8 cellular contexts compared by ENCODE assay signal in genomic region chr18:79949571-79950439, GRCh38. TPM values are rescaled to one million over a fixed set of nuclear protein-coding genes. Genes with fewer than 3 reads are reported as not detected.
A peak's percentile ranks its signal among the peaks of the same experiment; 100 is the strongest.
DNase-seq lines count a peak whose midpoint lies in the region; ATAC-seq, FAIRE-seq and TF ChIP-seq lines count a peak whose summit lies in the region.

No MANE protein-coding gene starts in this region.

- FAIRE-seq in endothelial cell of umbilical vein (lab: Jason Lieb, UNC): peak; percentile 78

- H3K27me3 Mint-ChIP-seq in activated CD4-positive, alpha-beta T cell treated with anti-CD3 and anti-CD28 coated beads for 36 hours: no peaks in the 10 kb centered on the region

- ATAC-seq in activated CD4-positive, alpha-beta T cell treated with anti-CD3 and anti-CD28 coated beads for 36 hours: no peak
- no peak for ATAC-seq in HG03175 (IDR thresholded peaks at IDR 0.05; ENCODE audit: unreplicated experiment)

- peaks cover 0 to 2% of the 10 kb centered on the region in 2 experiments for H3K36me3 ChIP-seq in endothelial cell of umbilical vein (ENCODE audit: control insufficient read depth in 2 of 2, extremely low read depth in 1 of 2, insufficient read depth in 2 of 2, low read length in 2 of 2)
- H3K36me3 ChIP-seq in neutrophil: peaks cover 16% of the 10 kb centered on the region

- BruUV-seq in endothelial cell of umbilical vein (replicated peaks; lab: Mats Ljungman, UMichigan): TSS peak; percentile 34

- H3K9ac ChIP-seq in endothelial cell of umbilical vein (replicated peaks; ENCODE audit: extremely low read depth, insufficient read depth, low read length): peak overlapping the region; percentile 3

- H3K79me2 ChIP-seq in endothelial cell of umbilical vein (ENCODE audit: control insufficient read depth, insufficient read depth, low read length): peaks cover 25% of the 10 kb centered on the region

- TF ChIP-seq POLR2A in endothelial cell of umbilical vein (IDR thresholded peaks at IDR 0.05; ENCODE audit: low read depth, low read length): no peak

- peak overlapping the region; percentile 68 for H3K4me2 ChIP-seq in endothelial cell of umbilical vein (ENCODE audit: insufficient read depth, low read length)

- TF ChIP-seq CTCF in RWPE1 (conservative IDR thresholded peaks at IDR 0.05; ENCODE audit: low read depth) (no peak), endothelial cell of umbilical vein (IDR thresholded peaks at IDR 0.05; ENCODE audit: extremely low read depth in 1 of 2, insufficient read depth in 1 of 2, low read depth in 1 of 2, low read length in 2 of 2) (no peak), neutrophil (IDR thresholded peaks at IDR 0.05) (no peak)

- H3K4me3 ChIP-seq in endothelial cell of umbilical vein (replicated peaks in 1 of 3; ENCODE audit: insufficient read depth in 1 of 3, low read depth in 1 of 3, low read length in 3 of 3) (peak overlapping the region in 2 of 3 experiments; percentile 49 to 96), neutrophil (ENCODE audit: low read depth in 1 of 2, low read length in 1 of 2) (peak overlapping the region; percentile 62 to 99)

- H3K27ac Mint-ChIP-seq in activated CD4-positive, alpha-beta T cell treated with anti-CD3 and anti-CD28 coated beads for 36 hours: peak overlapping the region; percentile 74

- H3K9me1 ChIP-seq in endothelial cell of umbilical vein (replicated peaks; ENCODE audit: control insufficient read depth, extremely low read depth, insufficient read depth, low read length): no peaks in the 10 kb centered on the region

- no peaks in the 10 kb centered on the region for H4K20me1 ChIP-seq in endothelial cell of umbilical vein (replicated peaks; ENCODE audit: control insufficient read depth, extremely low read depth, insufficient read depth, low read length)

- intact Hi-C loops in activated CD4-positive, alpha-beta T cell treated with anti-CD3 and anti-CD28 coated beads for 36 hours (cut with DNase I, micrococcal nuclease): loop anchor here (2.0 to 5.0 kb wide), 3 partner anchors 39 to 883 kb away; partner anchors contain the start of genes ATP9B (in 1 of the 2) and TXNL4A (in 1 of the 2)
- intact Hi-C loops in endothelial cell of umbilical vein (cut with micrococcal nuclease): loop anchor here (1.0 to 10.0 kb wide), 3 partner anchors 84 to 273 kb away; partner anchors contain the start of genes CTDP1, KCNG2 and RBFA

- DNase-seq in activated CD4-positive, alpha-beta T cell treated with anti-CD3 and anti-CD28 coated beads for 36 hours: peak; percentile 34
- no peak for DNase-seq in activated CD4-positive, alpha-beta T cell treated with anti-CD3 and anti-CD28 coated beads for 1 hour
- DNase-seq in RWPE1 (ENCODE audit: low spot score) (no peak), endothelial cell of umbilical vein (ENCODE audit: low read depth, low spot score) (peak; percentile 26), NCI-H2107 treated with DMSO at 0.1 percent for 48 hours (lab: John Stamatoyannopoulos, UW; ENCODE audit: unreplicated experiment) (no peak)
- no peak for DNase-seq in effector CD4-positive, alpha-beta T cell

- H3K9me3 Mint-ChIP-seq in activated CD4-positive, alpha-beta T cell treated with anti-CD3 and anti-CD28 coated beads for 36 hours (ENCODE audit: low read depth): no peaks in the 10 kb centered on the region

- H3K27me3 ChIP-seq in endothelial cell of umbilical vein (ENCODE audit: control insufficient read depth in 2 of 2, insufficient read depth in 2 of 2, low read length in 2 of 2) (no peaks in the 10 kb centered on the region), neutrophil (peaks cover 15% of the 10 kb centered on the region)

- H3K4me1 ChIP-seq in endothelial cell of umbilical vein (ENCODE audit: control insufficient read depth, extremely low read depth, insufficient read depth, low read length) (peaks cover 5% of the 10 kb centered on the region), neutrophil (ENCODE audit: control insufficient read depth in 1 of 2, insufficient read depth in 1 of 2, low read depth in 1 of 2, low read length in 1 of 2) (peaks cover 14 to 26% of the 10 kb centered on the region in 2 experiments)

- no peak overlapping the region for H2AFZ ChIP-seq in endothelial cell of umbilical vein (ENCODE audit: low read depth, low read length)

- H3K4me1 Mint-ChIP-seq in activated CD4-positive, alpha-beta T cell treated with anti-CD3 and anti-CD28 coated beads for 36 hours: peaks cover 41% of the 10 kb centered on the region

- H3K4me3 Mint-ChIP-seq in activated CD4-positive, alpha-beta T cell treated with anti-CD3 and anti-CD28 coated beads for 36 hours: peak overlapping the region; percentile 82

- no peaks in the 10 kb centered on the region for H3K9me3 ChIP-seq in endothelial cell of umbilical vein (replicated peaks; ENCODE audit: control insufficient read depth, insufficient read depth, low read length)
- no peaks in the 10 kb centered on the region for H3K9me3 ChIP-seq in neutrophil

- peaks cover 10% of the 10 kb centered on the region for H3K36me3 Mint-ChIP-seq in activated CD4-positive, alpha-beta T cell treated with anti-CD3 and anti-CD28 coated beads for 36 hours (ENCODE audit: low read depth)

- H3K27ac ChIP-seq in RWPE1 (peak overlapping the region; percentile 63), endothelial cell of umbilical vein (ENCODE audit: insufficient read depth, low read depth, low read length) (no peak overlapping the region), neutrophil (peak overlapping the region; percentile 87)

- CTCF ChIA-PET in activated CD4-positive, alpha-beta T cell treated with anti-CD3 and anti-CD28 coated beads for 36 hours (lab: Charles Lee): interaction anchor here (0.6 to 0.9 kb wide), 3 partner anchors 10 to 87 kb away, joined by 3 to 5 read pairs (median 3); no protein-coding TSS in a partner anchor
- CTCF ChIA-PET in RWPE1 (lab: Yijun Ruan, JAX) (interaction anchor here (0.5 kb wide), 1 partner anchor 85 kb away, joined by 3 read pairs; no protein-coding TSS in a partner anchor), endothelial cell of umbilical vein (lab: Charles Lee) (interaction anchor here (0.5 kb wide), 1 partner anchor 156 kb away, joined by 3 read pairs; no protein-coding TSS in a partner anchor)

- POLR2A ChIA-PET in activated CD4-positive, alpha-beta T cell treated with anti-CD3 and anti-CD28 coated beads for 36 hours (lab: Charles Lee): no interaction called here
- POLR2A ChIA-PET in RWPE1 (lab: Yijun Ruan, JAX; ENCODE audit: low non-redundant PET) (no interaction called here), endothelial cell of umbilical vein (lab: Charles Lee) (no interaction called here)

- dilution Hi-C loops in endothelial cell of umbilical vein (cut with MboI; ENCODE audit: extremely low pct_ligation_motif_present, low sequenced_read_pairs): no loop called here

TF ChIP-seq in endothelial cell of umbilical vein, 7 proteins besides CTCF, POLR2A, EP300 and RAD21:
- no peak for TF ChIP-seq FOS (IDR thresholded peaks at IDR 0.05; ENCODE audit: borderline replicate concordance, insufficient read depth, low read length)
- TF ChIP-seq GATA2 (IDR thresholded peaks at IDR 0.05; ENCODE audit: insufficient read depth, insufficient read length, low read depth, low read length): no peak
- no peak for TF ChIP-seq EZH2 (IDR thresholded peaks at IDR 0.05; ENCODE audit: borderline replicate concordance, low read depth, low read length, severe bottlenecking)
- TF ChIP-seq JUN (IDR thresholded peaks at IDR 0.05; ENCODE audit: borderline replicate concordance, insufficient read depth, insufficient read length, low read depth): no peak
- TF ChIP-seq POLR2AphosphoS5 (IDR thresholded peaks at IDR 0.05; ENCODE audit: insufficient read depth, low read depth, low read length): no peak
- TF ChIP-seq MYC (IDR thresholded peaks at IDR 0.05; ENCODE audit: low read depth, low read length): no peak
- TF ChIP-seq MAX (IDR thresholded peaks at IDR 0.05; ENCODE audit: insufficient read depth, insufficient read length): no peak
TF ChIP-seq in endothelial cell of umbilical vein: peak in this region for 0.

RNA-seq across cellular contexts. Expression of gene SLC66A2, which starts 1.6 kb away (rescaled TPM):
- 10 to 100 TPM; 23.4 to 28.5 TPM for total RNA-seq in activated CD4-positive, alpha-beta T cell treated with anti-CD3 and anti-CD28 coated beads for 36 hours
- 32.5 and 35.2 TPM in 2 replicates for total RNA-seq in endothelial cell of umbilical vein
- polyA plus RNA-seq in endothelial cell of umbilical vein: 37.1 and 40.4 TPM in 2 replicates
- 17.6 and 26.3 TPM in 2 replicates for polyA plus RNA-seq in endothelial cell of umbilical vein (2011; cell fraction: cytosol; rRNA removed)
- polyA plus RNA-seq in endothelial cell of umbilical vein (2011; cell fraction: nucleus; rRNA removed): 17.9 and 19.8 TPM in 2 replicates
- polyA plus RNA-seq in endothelial cell of umbilical vein (2012): 17.8 and 26.9 TPM in 2 replicates
- polyA minus RNA-seq in endothelial cell of umbilical vein: 17.9 and 23.0 TPM in 2 replicates
- polyA minus RNA-seq in endothelial cell of umbilical vein (2011; cell fraction: cytosol; rRNA and poly(A)+ RNA removed): 20.8 TPM
- polyA minus RNA-seq in endothelial cell of umbilical vein (2011; cell fraction: nucleus; rRNA and poly(A)+ RNA removed): 9.4 and 13.5 TPM in 2 replicates

RNA-seq across cellular contexts. Expression of gene HSBP1L1, which starts 14.6 kb away (rescaled TPM):
- total RNA-seq in activated CD4-positive, alpha-beta T cell treated with anti-CD3 and anti-CD28 coated beads for 36 hours: 10 to 100 TPM; 14.4 to 16.9 TPM
- total RNA-seq in endothelial cell of umbilical vein: 3.7 and 5.2 TPM in 2 replicates
- polyA plus RNA-seq in endothelial cell of umbilical vein: 5.6 and 7.1 TPM in 2 replicates
- polyA plus RNA-seq in endothelial cell of umbilical vein (2011; cell fraction: cytosol; rRNA removed): 5.0 and 5.2 TPM in 2 replicates
- 10.8 and 12.3 TPM in 2 replicates for polyA plus RNA-seq in endothelial cell of umbilical vein (2011; cell fraction: nucleus; rRNA removed)
- polyA plus RNA-seq in endothelial cell of umbilical vein (2012): 3.9 and 6.9 TPM in 2 replicates
- 1.00 and 1.3 TPM in 2 replicates for polyA minus RNA-seq in endothelial cell of umbilical vein
- polyA minus RNA-seq in endothelial cell of umbilical vein (2011; cell fraction: cytosol; rRNA and poly(A)+ RNA removed): 8.9 TPM
- 4.1 and 5.7 TPM in 2 replicates for polyA minus RNA-seq in endothelial cell of umbilical vein (2011; cell fraction: nucleus; rRNA and poly(A)+ RNA removed)

RNA-seq across cellular contexts. Expression of gene TXNL4A, which starts 38.6 kb away (rescaled TPM):
- 100 to 1,000 TPM; 150 to 194 TPM for total RNA-seq in activated CD4-positive, alpha-beta T cell treated with anti-CD3 and anti-CD28 coated beads for 36 hours
- total RNA-seq in endothelial cell of umbilical vein: 147 and 148 TPM in 2 replicates
- polyA plus RNA-seq in endothelial cell of umbilical vein: 142 and 172 TPM in 2 replicates
- polyA plus RNA-seq in endothelial cell of umbilical vein (2011; cell fraction: cytosol; rRNA removed): 151 and 167 TPM in 2 replicates
- 48.5 and 53.6 TPM in 2 replicates for polyA plus RNA-seq in endothelial cell of umbilical vein (2011; cell fraction: nucleus; rRNA removed)
- 135 and 147 TPM in 2 replicates for polyA plus RNA-seq in endothelial cell of umbilical vein (2012)
- polyA minus RNA-seq in endothelial cell of umbilical vein: 53.7 and 61.1 TPM in 2 replicates
- 66.3 TPM for polyA minus RNA-seq in endothelial cell of umbilical vein (2011; cell fraction: cytosol; rRNA and poly(A)+ RNA removed)
- 12.2 and 14.9 TPM in 2 replicates for polyA minus RNA-seq in endothelial cell of umbilical vein (2011; cell fraction: nucleus; rRNA and poly(A)+ RNA removed)

Comparison
In these comparisons a context has a peak if more than half of its experiments do, and no peak if none do; other contexts are left out.
1. DNase-seq: peak in activated CD4-positive, alpha-beta T cell treated with anti-CD3 and anti-CD28 coated beads for 36 hours (single experiment) and endothelial cell of umbilical vein (single experiment); none in activated CD4-positive, alpha-beta T cell treated with anti-CD3 and anti-CD28 coated beads for 1 hour (single experiment), RWPE1 (single experiment), NCI-H2107 treated with DMSO at 0.1 percent for 48 hours (single experiment) and effector CD4-positive, alpha-beta T cell (single experiment).